ENCODE assay signal across 1 cellular context in genomic region chr3:126679318-126679751, GRCh38.
TF ChIP-seq lines count a peak whose summit lies in the region.

No MANE protein-coding gene starts in this region.

TF ChIP-seq in Ishikawa, 13 proteins besides CTCF, POLR2A, EP300 and RAD21 (continued from another document):
- TF ChIP-seq USF1 (IDR thresholded peaks at IDR 0.05) (peak; percentile 62), CEBPB (IDR thresholded peaks at IDR 0.05) (no peak), NFIC (IDR thresholded peaks at IDR 0.05) (no peak), TEAD4 (IDR thresholded peaks at IDR 0.05) (no peak), REST (IDR thresholded peaks at IDR 0.05; ENCODE audit: low read depth) (no peak)
